In genomic region chr6:11851405-11851804, GRCh38 we compare ENCODE assay signal across 15 cellular contexts.
DNase-seq lines count a peak whose midpoint lies in the region; ATAC-seq and TF ChIP-seq lines count a peak whose summit lies in the region.
"Had no signal": no experiment of that assay in that cellular context is flagged by ENCODE, and none has a peak within 500 bp of the region (broad histone marks: within the 10 kb centered on the region; RNA-seq: fewer than 3 reads in every experiment).

No MANE protein-coding gene starts in this region.

- TF ChIP-seq CTCF in endodermal cell (conservative IDR thresholded peaks at IDR 0.05) = no peak

- no peaks in the 10 kb centered on the region for H3K4me1 ChIP-seq in endodermal cell (ENCODE audit: control insufficient read depth, insufficient read depth, low read length)
- H3K4me1 ChIP-seq: Peyer's patch had no signal

- H3K27ac Mint-ChIP-seq in endodermal cell (no peak overlapping the region), T-helper 17 cell (no peak overlapping the region)
- H3K27ac Mint-ChIP-seq: activated B cell treated with CpG ODN at 0.5 μM for 24 hours had no signal

- H3K27ac ChIP-seq in endodermal cell (ENCODE audit: low read depth, low read length) = peak overlapping the region; percentile 25
- H3K27ac ChIP-seq in substantia nigra (ENCODE audit: low read depth, low read length, poor library complexity, severe bottlenecking) = no peak overlapping the region
- H3K27ac ChIP-seq: Peyer's patch had no signal

- H3K4me1 Mint-ChIP-seq in endodermal cell = no peaks in the 10 kb centered on the region
- H3K4me1 Mint-ChIP-seq in T-helper 17 cell = no peaks in the 10 kb centered on the region

- no peak overlapping the region for H3K4me3 ChIP-seq in MG63
- no peak overlapping the region for H3K4me3 ChIP-seq in endodermal cell (ENCODE audit: low read length)
- no peak overlapping the region for H3K4me3 ChIP-seq in skeletal muscle cell (ENCODE audit: low read depth, low read length)
- H3K4me3 ChIP-seq: Peyer's patch had no signal

- H3K4me3 Mint-ChIP-seq in endodermal cell = no peak overlapping the region
- H3K4me3 Mint-ChIP-seq in T-helper 17 cell = no peak overlapping the region

- 89 to 93% methylated on average over 4 of the region's 4 CpGs for WGBS in endodermal cell (ENCODE audit: insufficient coverage in 1 of 2, insufficient read length in 1 of 2), 2 experiments

- H3K9me3 Mint-ChIP-seq in endodermal cell = no peaks in the 10 kb centered on the region
- H3K9me3 Mint-ChIP-seq: activated B cell treated with CpG ODN at 0.5 μM for 24 hours had no signal

- no peaks in the 10 kb centered on the region for H3K36me3 ChIP-seq in MG63
- no peaks in the 10 kb centered on the region for H3K36me3 ChIP-seq in endodermal cell (ENCODE audit: control insufficient read depth, insufficient read depth, low read length)
- H3K36me3 ChIP-seq: Peyer's patch, spleen had no signal

- no peak overlapping the region for H3K9ac ChIP-seq in endodermal cell (ENCODE audit: extremely low read depth, low read length, poor library complexity, severe bottlenecking)

- H3K27me3 Mint-ChIP-seq in endodermal cell (ENCODE audit: insufficient read depth) (no peaks in the 10 kb centered on the region), T-helper 17 cell (peaks cover 4% of the 10 kb centered on the region)

- H3K9me3 ChIP-seq in MG63 = peaks cover 5% of the 10 kb centered on the region; the same call in 1 of the 2 replicates
- no peaks in the 10 kb centered on the region for H3K9me3 ChIP-seq in endodermal cell (ENCODE audit: control insufficient read depth, low read length)
- H3K9me3 ChIP-seq in T-helper 17 cell (ENCODE audit: control insufficient read depth, low read length, poor library complexity, severe bottlenecking) = no peaks in the 10 kb centered on the region
- H3K9me3 ChIP-seq: Peyer's patch, spleen had no signal

- ATAC-seq in T-helper 17 cell (no peak), GM18870 (IDR thresholded peaks at IDR 0.05; ENCODE audit: unreplicated experiment) (no peak)

- H3K27me3 ChIP-seq in MG63 (no peaks in the 10 kb centered on the region), endodermal cell (ENCODE audit: control insufficient read depth, insufficient read depth, low read length, poor library complexity, severe bottlenecking) (no peaks in the 10 kb centered on the region)
- H3K27me3 ChIP-seq: Peyer's patch, spleen had no signal

- DNase-seq in GM04503 (ENCODE audit: low read depth) (peak; percentile 98), MG63 (peak; percentile 95), endodermal cell (no peak), skeletal muscle cell (ENCODE audit: low read depth) (peak; percentile 84), substantia nigra (lab: John Stamatoyannopoulos, UW) (no peak), T-helper 17 cell (no peak), ecto neural progenitor cell (ENCODE audit: low spot score) (no peak)
- DNase-seq: activated B cell treated with CpG ODN at 0.5 μM for 24 hours, dermis blood vessel endothelial cell, DMS79, hypothalamus, NCI-H2029, Peyer's patch, spleen had no signal

- H3K36me3 Mint-ChIP-seq in endodermal cell (ENCODE audit: low read depth) (no peaks in the 10 kb centered on the region), T-helper 17 cell (ENCODE audit: low read depth) (no peaks in the 10 kb centered on the region)

Comparison
In these comparisons a context has a peak if more than half of its experiments do, and no peak if none do; other contexts are left out.
1. DNase-seq: peak in GM04503 (single experiment), MG63 (single experiment) and skeletal muscle cell (single experiment); none in endodermal cell (single experiment), substantia nigra (0 of 49), T-helper 17 cell (0 of 3) and ecto neural progenitor cell (single experiment).